14 cellular contexts compared by ENCODE assay signal in the genomic region with DNA sequence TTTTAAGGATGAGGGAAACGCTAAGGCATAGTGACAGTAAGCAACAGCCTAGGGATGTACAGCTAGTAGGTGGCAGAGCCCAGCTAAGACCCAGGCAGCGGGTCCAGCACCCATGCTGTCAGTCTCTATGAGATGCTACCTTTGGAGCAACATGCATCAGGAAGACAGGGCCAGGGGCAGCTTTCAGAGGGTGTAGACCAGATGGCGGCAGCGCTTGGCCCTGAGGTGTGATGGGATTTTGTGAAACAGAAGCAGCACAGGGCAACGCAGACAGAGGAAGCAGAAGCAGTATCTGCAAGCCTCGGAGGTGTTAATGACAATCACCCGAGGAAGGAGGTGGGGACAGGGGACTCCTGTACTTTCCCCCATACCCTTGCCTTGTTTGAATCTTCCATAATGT. TPM values are rescaled to one million over a fixed set of nuclear protein-coding genes. Genes with fewer than 3 reads are reported as not detected.
"Had no signal": no experiment of that assay in that cellular context is flagged by ENCODE, and none has a peak within 500 bp of the region (broad histone marks: within the 10 kb centered on the region; RNA-seq: fewer than 3 reads in every experiment).

No MANE protein-coding gene starts in this region.

- H3K27ac Mint-ChIP-seq: activated B cell treated with CpG ODN at 0.5 μM for 24 hours; activated CD4-positive, alpha-beta T cell treated with anti-CD3 and anti-CD28 coated beads, Interleukin-2, amount 10 ng/mL, durations not matched to agents 24 days and 14 days; activated naive CD4-positive, alpha-beta T cell treated with anti-CD3 and anti-CD28 coated beads, Interleukin-2, amount 10 ng/mL, durations not matched to agents 7 days and 5 days; activated T-helper 2 cell treated with anti-CD3 and anti-CD28 coated beads, Interferon-gamma antibody, Interleukin-2, Interleukin-4, amounts not matched to agents 10 μg/mL and 5 μg/mL and 100 μg/mL, durations not matched to agents 14 hours and 24 hours and 36 hours; dendritic cell treated with granulocyte-macrophage colony-stimulating factor and Interleukin-4, amounts not matched to agents 40 ng/mL and 50 ng/mL, for 4 days; memory B cell; T-helper 17 cell had no signal

- ATAC-seq: left colon, T-helper 17 cell had no signal

- H3K4me3 Mint-ChIP-seq: activated B cell treated with CpG ODN at 0.5 μM for 24 hours; activated CD4-positive, alpha-beta T cell treated with anti-CD3 and anti-CD28 coated beads, Interleukin-2, amount 10 ng/mL, durations not matched to agents 24 days and 14 days; activated naive CD4-positive, alpha-beta T cell treated with anti-CD3 and anti-CD28 coated beads, Interleukin-2, amount 10 ng/mL, durations not matched to agents 7 days and 5 days; brain; central memory CD8-positive, alpha-beta T cell; dendritic cell treated with granulocyte-macrophage colony-stimulating factor and Interleukin-4, amounts not matched to agents 40 ng/mL and 50 ng/mL, for 4 days; memory B cell; nephron; T-helper 17 cell had no signal

- H3K9me3 Mint-ChIP-seq: activated B cell treated with CpG ODN at 0.5 μM for 24 hours; activated CD4-positive, alpha-beta T cell treated with anti-CD3 and anti-CD28 coated beads, Interleukin-2, amount 10 ng/mL, durations not matched to agents 24 days and 14 days; activated naive CD4-positive, alpha-beta T cell treated with anti-CD3 and anti-CD28 coated beads, Interleukin-2, amount 10 ng/mL, durations not matched to agents 7 days and 5 days; activated T-helper 2 cell treated with anti-CD3 and anti-CD28 coated beads, Interferon-gamma antibody, Interleukin-2, Interleukin-4, amounts not matched to agents 10 μg/mL and 5 μg/mL and 100 μg/mL, durations not matched to agents 14 hours and 24 hours and 36 hours; brain; central memory CD8-positive, alpha-beta T cell; dendritic cell treated with granulocyte-macrophage colony-stimulating factor and Interleukin-4, amounts not matched to agents 40 ng/mL and 50 ng/mL, for 4 days; memory B cell; nephron had no signal

- H3K27me3 Mint-ChIP-seq: activated CD4-positive, alpha-beta T cell treated with anti-CD3 and anti-CD28 coated beads, Interleukin-2, amount 10 ng/mL, durations not matched to agents 24 days and 14 days; brain had no signal

- H3K36me3 Mint-ChIP-seq: activated naive CD4-positive, alpha-beta T cell treated with anti-CD3 and anti-CD28 coated beads, Interleukin-2, amount 10 ng/mL, durations not matched to agents 7 days and 5 days; brain; memory B cell had no signal

- DNase-seq: activated B cell treated with CpG ODN at 0.5 μM for 24 hours; activated CD4-positive, alpha-beta T cell treated with anti-CD3 and anti-CD28 coated beads, Interleukin-2, amount 10 ng/mL, durations not matched to agents 24 days and 14 days; activated naive CD4-positive, alpha-beta T cell treated with anti-CD3 and anti-CD28 coated beads, Interleukin-2, amount 10 ng/mL, durations not matched to agents 7 days and 5 days; amniotic stem cell; stimulated activated CD4-positive, alpha-beta T cell treated with anti-CD3 and anti-CD28 coated beads, Interleukin-15, amount 100 ng/mL, for 24 hours; stimulated activated CD4-positive, alpha-beta T cell treated with anti-CD3 and anti-CD28 coated beads, Interleukin-4, amount 100 ng/mL, for 24 hours; T-helper 17 cell had no signal

- H3K4me1 Mint-ChIP-seq: activated B cell treated with CpG ODN at 0.5 μM for 24 hours; activated CD4-positive, alpha-beta T cell treated with anti-CD3 and anti-CD28 coated beads, Interleukin-2, amount 10 ng/mL, durations not matched to agents 24 days and 14 days; activated naive CD4-positive, alpha-beta T cell treated with anti-CD3 and anti-CD28 coated beads, Interleukin-2, amount 10 ng/mL, durations not matched to agents 7 days and 5 days; central memory CD8-positive, alpha-beta T cell; memory B cell; T-helper 17 cell had no signal

RNA-seq across cellular contexts. Expression of a gene that starts 43.2 kb away (rescaled TPM):
- total RNA-seq: activated B cell treated with CpG ODN at 0.5 μM for 24 hours, T-helper 17 cell had no signal
